ENCODE assay signal across 14 cellular contexts in genomic region chr1:26125946-26126320, GRCh38. TPM values are rescaled to one million over a fixed set of nuclear protein-coding genes. Genes with fewer than 3 reads are reported as not detected.
DNase-seq lines count a peak whose midpoint lies in the region; ATAC-seq, FAIRE-seq and TF ChIP-seq lines count a peak whose summit lies in the region.
"Had no signal": no experiment of that assay in that cellular context is flagged by ENCODE, and none has a peak within 500 bp of the region (broad histone marks: within the 10 kb centered on the region; RNA-seq: fewer than 3 reads in every experiment).

No MANE protein-coding gene starts in this region.

- H3K9me3 ChIP-seq in RWPE2 (ENCODE audit: severe bottlenecking) (no peaks in the 10 kb centered on the region), stomach (no peaks in the 10 kb centered on the region), HepG2 (ENCODE audit: low read length) (no peaks in the 10 kb centered on the region)
- H3K9me3 ChIP-seq in effector memory CD4-positive, alpha-beta T cell (ENCODE audit: control insufficient read depth, low read length): no peaks in the 10 kb centered on the region
- H3K9me3 ChIP-seq: A549 had no signal

- CTCF ChIA-PET in activated CD4-positive, alpha-beta T cell treated with anti-CD3 and anti-CD28 coated beads for 36 hours (lab: Charles Lee): interaction anchor here (0.9 to 11.1 kb wide), 10 partner anchors 13 to 230 kb away, joined by 3 to 134 read pairs (median 4); no protein-coding TSS in a partner anchor
- CTCF ChIA-PET in HepG2 (lab: Yijun Ruan, JAX; ENCODE audit: low intra/inter-chr PET ratio, low total read pairs): no interaction called here

- H3K27ac ChIP-seq in RWPE2 (ENCODE audit: poor library complexity, severe bottlenecking) (peak overlapping the region; percentile 35), stomach (peak overlapping the region in 4 of 5 donors; percentile 74 to 91 (median 80)), HepG2 (ENCODE audit: extremely low read length, insufficient read depth, low read length) (no peak overlapping the region)
- H3K27ac ChIP-seq in effector memory CD4-positive, alpha-beta T cell (ENCODE audit: insufficient read depth, low read length, poor library complexity, severe bottlenecking): peak overlapping the region; percentile 56
- H3K27ac ChIP-seq: A549 had no signal

- no peaks in the 10 kb centered on the region for H3K9me3 Mint-ChIP-seq in activated CD4-positive, alpha-beta T cell treated with anti-CD3 and anti-CD28 coated beads for 36 hours (ENCODE audit: low read depth)

- no TSS peak for BruUV-seq in HepG2 (replicated peaks; lab: Mats Ljungman, UMichigan)

- no peak for ATAC-seq in activated CD4-positive, alpha-beta T cell treated with anti-CD3 and anti-CD28 coated beads for 36 hours
- ATAC-seq in RWPE2 (ENCODE audit: low read depth) (no peak), GM18511 (IDR thresholded peaks at IDR 0.05; ENCODE audit: unreplicated experiment) (no peak), HepG2 (no peak)
- ATAC-seq: A549 had no signal

- H3K79me2 ChIP-seq in HepG2 (ENCODE audit: insufficient read depth, low read length): no peaks in the 10 kb centered on the region

- POLR2A ChIA-PET in activated CD4-positive, alpha-beta T cell treated with anti-CD3 and anti-CD28 coated beads for 36 hours (lab: Charles Lee): interaction anchor here (0.6 to 1.0 kb wide), 7 partner anchors 13 to 1642 kb away, joined by 3 to 6 read pairs (median 3); partner anchors contain the start of gene GPATCH3
- POLR2A ChIA-PET in HepG2 (lab: Yijun Ruan, JAX): no interaction called here

- H3K27me3 ChIP-seq in RWPE2 (ENCODE audit: insufficient read depth, poor library complexity, severe bottlenecking) (no peaks in the 10 kb centered on the region), stomach (no peaks in the 10 kb centered on the region), HepG2 (ENCODE audit: control insufficient read depth in 1 of 2, insufficient read depth in 2 of 2, low read length in 2 of 2) (no peaks in the 10 kb centered on the region; a peak in 1 of 5 replicates)
- H3K27me3 ChIP-seq in effector memory CD4-positive, alpha-beta T cell (replicated peaks; ENCODE audit: control insufficient read depth, insufficient read depth, low read length, poor library complexity, severe bottlenecking): no peaks in the 10 kb centered on the region

- in situ Hi-C loops in HepG2 (cut with HindIII; ENCODE audit: extremely low pct_ligation_motif_present, low pct_unique_long_range_greater_than_20kb): no loop called here

- WGBS in stomach, 5 donors: 30 to 52% (median 36%) methylated on average over 1 of the region's 1 CpG
- 97% methylated on average over 1 of the region's 1 CpG for WGBS in HepG2 (ENCODE audit: low lambda C conversion rate)

- H3K9ac ChIP-seq in HepG2 (ENCODE audit: insufficient read depth, low read depth, low read length): no peak overlapping the region

- H3K4me3 Mint-ChIP-seq in activated CD4-positive, alpha-beta T cell treated with anti-CD3 and anti-CD28 coated beads for 36 hours: peak overlapping the region; percentile 58

- TF ChIP-seq POLR2A in stomach (IDR thresholded peaks at IDR 0.05) (no peak), HepG2 (IDR thresholded peaks at IDR 0.05; ENCODE audit: insufficient read depth in 1 of 2, low read depth in 2 of 2, low read length in 2 of 2) (no peak)

- intact Hi-C loops in activated CD4-positive, alpha-beta T cell treated with anti-CD3 and anti-CD28 coated beads for 36 hours (cut with DNase I, micrococcal nuclease): loop anchor here (1.0 to 5.0 kb wide), 4 partner anchors 14 to 694 kb away; partner anchors contain the start of genes MACO1 (in 1 of the 2) and PDIK1L (in 1 of the 2)
- intact Hi-C loops in stomach (cut with DNase I; ENCODE audit: low total_unique reads): no loop called here
- intact Hi-C loops in HepG2 (cut with micrococcal nuclease; ENCODE audit: unreplicated experiment): no loop called here

- H3K27ac Mint-ChIP-seq in activated CD4-positive, alpha-beta T cell treated with anti-CD3 and anti-CD28 coated beads for 36 hours: peak overlapping the region; percentile 86

- peaks cover 10% of the 10 kb centered on the region for H3K36me3 Mint-ChIP-seq in activated CD4-positive, alpha-beta T cell treated with anti-CD3 and anti-CD28 coated beads for 36 hours (ENCODE audit: low read depth)

- FAIRE-seq in HepG2 (lab: Jason Lieb, UNC): no peak
- FAIRE-seq: A549 had no signal

- H3K4me1 ChIP-seq in RWPE2 (ENCODE audit: insufficient read depth, poor library complexity, severe bottlenecking) (peaks cover 37% of the 10 kb centered on the region), stomach (peaks cover 22 to 75% (median 49%) of the 10 kb centered on the region in 4 donors), HepG2 (ENCODE audit: insufficient read depth, low read length) (peaks cover 9% of the 10 kb centered on the region; the same call in 1 of the 2 replicates)
- peaks cover 18% of the 10 kb centered on the region for H3K4me1 ChIP-seq in effector memory CD4-positive, alpha-beta T cell (ENCODE audit: control insufficient read depth, insufficient read depth, low read length, poor library complexity, severe bottlenecking)

- no peaks in the 10 kb centered on the region for H3K27me3 Mint-ChIP-seq in activated CD4-positive, alpha-beta T cell treated with anti-CD3 and anti-CD28 coated beads for 36 hours

- H3K4me3 ChIP-seq in RWPE2 (ENCODE audit: severe bottlenecking) (no peak overlapping the region), stomach (no peak overlapping the region), HepG2 (replicated peaks in 1 of 3; ENCODE audit: insufficient read depth in 1 of 3, low read depth in 2 of 3, low read length in 3 of 3) (no peak overlapping the region)
- H3K4me3 ChIP-seq in effector memory CD4-positive, alpha-beta T cell (ENCODE audit: insufficient read depth, low read depth, low read length, poor library complexity, severe bottlenecking): peak overlapping the region; percentile 0
- H3K4me3 ChIP-seq: A549 had no signal

- H3K4me2 ChIP-seq in HepG2 (ENCODE audit: low read depth, low read length): no peak overlapping the region

- no peak for TF ChIP-seq RAD21 in HepG2 (CRISPR knock-in tag; IDR thresholded peaks at IDR 0.05)

- no peaks in the 10 kb centered on the region for H4K20me1 ChIP-seq in HepG2 (ENCODE audit: insufficient read depth, low read length)

- peaks cover 51% of the 10 kb centered on the region for H3K4me1 Mint-ChIP-seq in activated CD4-positive, alpha-beta T cell treated with anti-CD3 and anti-CD28 coated beads for 36 hours

- H3K36me3 ChIP-seq in RWPE2 (ENCODE audit: low read depth) (peaks cover 5% of the 10 kb centered on the region; the same call in 1 of the 2 replicates), stomach (peaks cover 0 to 14% (median 0%) of the 10 kb centered on the region in 4 donors), HepG2 (replicated peaks in 1 of 2; ENCODE audit: control insufficient read depth in 1 of 2, insufficient read depth in 2 of 2, low read length in 2 of 2) (peaks cover 0 to 2% of the 10 kb centered on the region in 2 experiments; a peak in 4 of 5 replicates)
- H3K36me3 ChIP-seq in effector memory CD4-positive, alpha-beta T cell (ENCODE audit: control insufficient read depth, insufficient read depth, low read length): no peaks in the 10 kb centered on the region

- no peak overlapping the region for H2AFZ ChIP-seq in HepG2 (ENCODE audit: low read length)

- no peak for TF ChIP-seq EP300 in stomach (IDR thresholded peaks at IDR 0.05)
- no peak for TF ChIP-seq EP300 in HepG2 (IDR thresholded peaks at IDR 0.05; ENCODE audit: low read depth in 2 of 2, low read length in 2 of 2)
- no peak for TF ChIP-seq EP300 in HepG2 (CRISPR knock-in tag; IDR thresholded peaks at IDR 0.05; ENCODE audit: borderline replicate concordance)

- DNase-seq in activated CD4-positive, alpha-beta T cell treated with anti-CD3 and anti-CD28 coated beads for 36 hours: no peak
- DNase-seq in activated CD4-positive, alpha-beta T cell treated with anti-CD3 and anti-CD28 coated beads, Interleukin-2, amount 50 U/mL, for 48 hours: no peak
- DNase-seq in RWPE2 (ENCODE audit: low spot score) (no peak), stomach (no peak), HepG2 (ENCODE audit: low spot score) (no peak), NCI-H2081 (lab: John Stamatoyannopoulos, UW) (no peak)
- DNase-seq in effector memory CD4-positive, alpha-beta T cell: no peak
- DNase-seq: activated CD8-positive, alpha-beta memory T cell treated with anti-CD3 and anti-CD28 coated beads, Interleukin-2, amount 50 U/mL, for 48 hours; cerebellar nuclear complex; kidney; NCI-H526 treated with DMSO at 0.1 percent for 48 hours had no signal

- TF ChIP-seq CTCF in RWPE2 (IDR thresholded peaks at IDR 0.05; ENCODE audit: poor library complexity, severe bottlenecking) (no peak), stomach (IDR thresholded peaks at IDR 0.05) (no peak), HepG2 (CRISPR knock-in tag; IDR thresholded peaks at IDR 0.05) (no peak)

RNA-seq across cellular contexts. Expression of gene PDIK1L, which starts 14.3 kb away (rescaled TPM):
- 10 to 100 TPM; 12.3 to 13.0 TPM for total RNA-seq in activated CD4-positive, alpha-beta T cell treated with anti-CD3 and anti-CD28 coated beads for 36 hours
- total RNA-seq in stomach (10 to 100 TPM in 3 of 5 donors, 1 to 10 TPM in 2; 1.8 to 33.8 (median 11.0) TPM), HepG2 (2016; rRNA removed; fragmentation: Illumina TruSeq; extraction: Trizol) (4.6 and 5.8 TPM in 2 replicates)
- polyA plus RNA-seq in stomach (1 to 10 TPM; 2.6 to 4.1 (median 2.9) TPM), HepG2 (2011; rRNA removed) (1.2 and 1.9 TPM in 2 replicates)
- total RNA-seq in HepG2 (2016; cell fraction: cytosol; rRNA removed; fragmentation: Illumina TruSeq; extraction: Trizol; ENCODE audit: low read depth): 0.51 and 0.53 TPM in 2 replicates
- total RNA-seq in HepG2 (2016; cell fraction: insoluble cytoplasmic fraction; rRNA removed; fragmentation: Illumina TruSeq; extraction: Trizol): 4.4 and 6.6 TPM in 2 replicates
- total RNA-seq in HepG2 (2016; cell fraction: membrane; rRNA removed; fragmentation: Illumina TruSeq; extraction: Trizol): 2.5 and 2.9 TPM in 2 replicates
- 3.9 and 4.1 TPM in 2 replicates for total RNA-seq in HepG2 (2016; cell fraction: nucleus; rRNA removed; fragmentation: Illumina TruSeq; extraction: Trizol)
- polyA plus RNA-seq in HepG2 (2011; cell fraction: cytosol; rRNA removed): 0.83 and 1.0 TPM in 2 replicates
- 1.3 and 1.5 TPM in 2 replicates for polyA plus RNA-seq in HepG2 (2011; cell fraction: nucleus; rRNA removed)
- polyA plus RNA-seq in HepG2 (2012): 1.7 and 2.7 TPM in 2 replicates
- polyA plus RNA-seq in HepG2 (2016; cell fraction: cytosol; fragmentation: Illumina TruSeq; extraction: Trizol; ENCODE audit: low read depth): 0.14 and 0.24 TPM in 2 replicates
- 3.9 and 4.2 TPM in 2 replicates for polyA plus RNA-seq in HepG2 (2016; cell fraction: insoluble cytoplasmic fraction; fragmentation: Illumina TruSeq; extraction: Trizol; ENCODE audit: low read depth)
- polyA plus RNA-seq in HepG2 (2016; cell fraction: membrane; fragmentation: Illumina TruSeq; extraction: Trizol; ENCODE audit: low read depth): 0.95 and 0.99 TPM in 2 replicates
- polyA plus RNA-seq in HepG2 (2016; cell fraction: nucleus; fragmentation: Illumina TruSeq; extraction: Trizol; ENCODE audit: insufficient read depth, low read depth): 5.3 and 5.7 TPM in 2 replicates
- 0.96 and 5.8 TPM in 2 replicates for polyA minus RNA-seq in HepG2 (2011; rRNA and poly(A)+ RNA removed; ENCODE audit: low replicate concordance)
- polyA minus RNA-seq in HepG2 (2011; cell fraction: cytosol; rRNA and poly(A)+ RNA removed): 1.9 and 2.7 TPM in 2 replicates
- polyA minus RNA-seq in HepG2 (2011; cell fraction: nucleus; rRNA and poly(A)+ RNA removed): 4.1 and 5.1 TPM in 2 replicates

RNA-seq across cellular contexts. Expression of gene FAM110D, which starts 32.9 kb away (rescaled TPM):
- total RNA-seq in activated CD4-positive, alpha-beta T cell treated with anti-CD3 and anti-CD28 coated beads for 36 hours: not detected
- total RNA-seq in stomach: 10 to 100 TPM in 1 of 5 donors, 1 to 10 TPM in 1, not detected in 3; 1.3 to 15.6 TPM
- polyA plus RNA-seq in stomach: 1 to 10 TPM in 2 of 3 donors, under 1 TPM in 1; 1.00 to 2.7 (median 1.4) TPM
- total RNA-seq in HepG2 (2016; rRNA removed; fragmentation: Illumina TruSeq; extraction: Trizol): not detected in 2 replicates
- not detected in 2 replicates for total RNA-seq in HepG2 (2016; cell fraction: cytosol; rRNA removed; fragmentation: Illumina TruSeq; extraction: Trizol; ENCODE audit: low read depth)
- total RNA-seq in HepG2 (2016; cell fraction: insoluble cytoplasmic fraction; rRNA removed; fragmentation: Illumina TruSeq; extraction: Trizol): not detected in 2 replicates
- not detected in 2 replicates for total RNA-seq in HepG2 (2016; cell fraction: membrane; rRNA removed; fragmentation: Illumina TruSeq; extraction: Trizol)
- total RNA-seq in HepG2 (2016; cell fraction: nucleus; rRNA removed; fragmentation: Illumina TruSeq; extraction: Trizol): not detected in 2 replicates
- not detected in 2 replicates for polyA plus RNA-seq in HepG2 (2011; rRNA removed)
- polyA plus RNA-seq in HepG2 (2011; cell fraction: cytosol; rRNA removed): not detected in 2 replicates
- polyA plus RNA-seq in HepG2 (2011; cell fraction: nucleus; rRNA removed): not detected in 2 replicates
- not detected in 2 replicates for polyA plus RNA-seq in HepG2 (2012)
- not detected in 2 replicates for polyA plus RNA-seq in HepG2 (2016; cell fraction: cytosol; fragmentation: Illumina TruSeq; extraction: Trizol; ENCODE audit: low read depth)
- not detected in 2 replicates for polyA plus RNA-seq in HepG2 (2016; cell fraction: insoluble cytoplasmic fraction; fragmentation: Illumina TruSeq; extraction: Trizol; ENCODE audit: low read depth)
- polyA plus RNA-seq in HepG2 (2016; cell fraction: membrane; fragmentation: Illumina TruSeq; extraction: Trizol; ENCODE audit: low read depth): not detected in 2 replicates
- polyA plus RNA-seq in HepG2 (2016; cell fraction: nucleus; fragmentation: Illumina TruSeq; extraction: Trizol; ENCODE audit: insufficient read depth, low read depth): not detected in 2 replicates
- 0.07 TPM in 1 of 2 replicates, not detected in the other for polyA minus RNA-seq in HepG2 (2011; rRNA and poly(A)+ RNA removed; ENCODE audit: low replicate concordance)
- polyA minus RNA-seq in HepG2 (2011; cell fraction: cytosol; rRNA and poly(A)+ RNA removed): not detected in 2 replicates
- polyA minus RNA-seq in HepG2 (2011; cell fraction: nucleus; rRNA and poly(A)+ RNA removed): 0.13 and 0.25 TPM in 2 replicates
- total RNA-seq: M059J had no signal

RNA-seq across cellular contexts. Expression of gene C1orf232, which starts 42.8 kb away (rescaled TPM):
- not detected for total RNA-seq in activated CD4-positive, alpha-beta T cell treated with anti-CD3 and anti-CD28 coated beads for 36 hours
- total RNA-seq in stomach (not detected), HepG2 (2016; rRNA removed; fragmentation: Illumina TruSeq; extraction: Trizol) (not detected in 2 replicates)
- polyA plus RNA-seq in stomach (not detected), HepG2 (2011; rRNA removed) (not detected in 2 replicates)
- not detected in 2 replicates for total RNA-seq in HepG2 (2016; cell fraction: cytosol; rRNA removed; fragmentation: Illumina TruSeq; extraction: Trizol; ENCODE audit: low read depth)
- not detected in 2 replicates for total RNA-seq in HepG2 (2016; cell fraction: insoluble cytoplasmic fraction; rRNA removed; fragmentation: Illumina TruSeq; extraction: Trizol)
- not detected in 2 replicates for total RNA-seq in HepG2 (2016; cell fraction: membrane; rRNA removed; fragmentation: Illumina TruSeq; extraction: Trizol)
- not detected in 2 replicates for total RNA-seq in HepG2 (2016; cell fraction: nucleus; rRNA removed; fragmentation: Illumina TruSeq; extraction: Trizol)
- not detected in 2 replicates for polyA plus RNA-seq in HepG2 (2011; cell fraction: cytosol; rRNA removed)
- not detected in 2 replicates for polyA plus RNA-seq in HepG2 (2011; cell fraction: nucleus; rRNA removed)
- not detected in 2 replicates for polyA plus RNA-seq in HepG2 (2012)
- polyA plus RNA-seq in HepG2 (2016; cell fraction: cytosol; fragmentation: Illumina TruSeq; extraction: Trizol; ENCODE audit: low read depth): not detected in 2 replicates
- not detected in 2 replicates for polyA plus RNA-seq in HepG2 (2016; cell fraction: insoluble cytoplasmic fraction; fragmentation: Illumina TruSeq; extraction: Trizol; ENCODE audit: low read depth)
- polyA plus RNA-seq in HepG2 (2016; cell fraction: membrane; fragmentation: Illumina TruSeq; extraction: Trizol; ENCODE audit: low read depth): not detected in 2 replicates
- not detected in 2 replicates for polyA plus RNA-seq in HepG2 (2016; cell fraction: nucleus; fragmentation: Illumina TruSeq; extraction: Trizol; ENCODE audit: insufficient read depth, low read depth)
- polyA minus RNA-seq in HepG2 (2011; rRNA and poly(A)+ RNA removed; ENCODE audit: low replicate concordance): not detected in 2 replicates
- polyA minus RNA-seq in HepG2 (2011; cell fraction: cytosol; rRNA and poly(A)+ RNA removed): not detected in 2 replicates
- polyA minus RNA-seq in HepG2 (2011; cell fraction: nucleus; rRNA and poly(A)+ RNA removed): not detected in 2 replicates
- total RNA-seq: kidney, M059J had no signal
- polyA plus RNA-seq: A549 had no signal

RNA-seq across cellular contexts. Expression of gene ZNF593, which starts 43.8 kb away (rescaled TPM):
- total RNA-seq in activated CD4-positive, alpha-beta T cell treated with anti-CD3 and anti-CD28 coated beads for 36 hours: 10 to 100 TPM; 44.6 to 56.3 TPM
- total RNA-seq in stomach: 10 to 100 TPM in 4 of 5 donors, not detected in 1; 10.6 to 74.1 (median 39.3) TPM
- polyA plus RNA-seq in stomach: 100 to 1,000 TPM; 101 to 138 (median 133) TPM
- 55.8 and 59.3 TPM in 2 replicates for total RNA-seq in HepG2 (2016; rRNA removed; fragmentation: Illumina TruSeq; extraction: Trizol)
- total RNA-seq in HepG2 (2016; cell fraction: cytosol; rRNA removed; fragmentation: Illumina TruSeq; extraction: Trizol; ENCODE audit: low read depth): 52.2 and 57.2 TPM in 2 replicates
- 56.8 and 58.5 TPM in 2 replicates for total RNA-seq in HepG2 (2016; cell fraction: insoluble cytoplasmic fraction; rRNA removed; fragmentation: Illumina TruSeq; extraction: Trizol)
- 56.1 and 57.7 TPM in 2 replicates for total RNA-seq in HepG2 (2016; cell fraction: membrane; rRNA removed; fragmentation: Illumina TruSeq; extraction: Trizol)
- total RNA-seq in HepG2 (2016; cell fraction: nucleus; rRNA removed; fragmentation: Illumina TruSeq; extraction: Trizol): 17.8 and 21.4 TPM in 2 replicates
- 37.3 and 43.0 TPM in 2 replicates for polyA plus RNA-seq in HepG2 (2011; rRNA removed)
- 48.9 and 77.5 TPM in 2 replicates for polyA plus RNA-seq in HepG2 (2011; cell fraction: cytosol; rRNA removed)
- polyA plus RNA-seq in HepG2 (2011; cell fraction: nucleus; rRNA removed): 42.4 and 44.7 TPM in 2 replicates
- polyA plus RNA-seq in HepG2 (2012): 23.3 and 41.2 TPM in 2 replicates
- 60.3 and 61.5 TPM in 2 replicates for polyA plus RNA-seq in HepG2 (2016; cell fraction: cytosol; fragmentation: Illumina TruSeq; extraction: Trizol; ENCODE audit: low read depth)
- polyA plus RNA-seq in HepG2 (2016; cell fraction: insoluble cytoplasmic fraction; fragmentation: Illumina TruSeq; extraction: Trizol; ENCODE audit: low read depth): 63.8 and 68.9 TPM in 2 replicates
- polyA plus RNA-seq in HepG2 (2016; cell fraction: membrane; fragmentation: Illumina TruSeq; extraction: Trizol; ENCODE audit: low read depth): 57.3 and 58.6 TPM in 2 replicates
- polyA plus RNA-seq in HepG2 (2016; cell fraction: nucleus; fragmentation: Illumina TruSeq; extraction: Trizol; ENCODE audit: insufficient read depth, low read depth): 41.8 and 47.8 TPM in 2 replicates
- 17.7 and 18.6 TPM in 2 replicates for polyA minus RNA-seq in HepG2 (2011; rRNA and poly(A)+ RNA removed; ENCODE audit: low replicate concordance)
- 12.2 and 17.8 TPM in 2 replicates for polyA minus RNA-seq in HepG2 (2011; cell fraction: cytosol; rRNA and poly(A)+ RNA removed)
- polyA minus RNA-seq in HepG2 (2011; cell fraction: nucleus; rRNA and poly(A)+ RNA removed): 8.8 and 10.2 TPM in 2 replicates

RNA-seq across cellular contexts. Expression of gene ZNF593OS, which starts 45.7 kb away (rescaled TPM):
- total RNA-seq in activated CD4-positive, alpha-beta T cell treated with anti-CD3 and anti-CD28 coated beads for 36 hours: not detected
- not detected for total RNA-seq in stomach
- polyA plus RNA-seq in stomach: under 1 TPM in 2 of 3 donors, not detected in 1; 0.30 to 0.76 TPM
- total RNA-seq in HepG2 (2016; rRNA removed; fragmentation: Illumina TruSeq; extraction: Trizol): not detected in 2 replicates
- not detected in 2 replicates for total RNA-seq in HepG2 (2016; cell fraction: cytosol; rRNA removed; fragmentation: Illumina TruSeq; extraction: Trizol; ENCODE audit: low read depth)
- not detected in 2 replicates for total RNA-seq in HepG2 (2016; cell fraction: insoluble cytoplasmic fraction; rRNA removed; fragmentation: Illumina TruSeq; extraction: Trizol)
- not detected in 2 replicates for total RNA-seq in HepG2 (2016; cell fraction: membrane; rRNA removed; fragmentation: Illumina TruSeq; extraction: Trizol)
- total RNA-seq in HepG2 (2016; cell fraction: nucleus; rRNA removed; fragmentation: Illumina TruSeq; extraction: Trizol): not detected in 2 replicates
- not detected in 2 replicates for polyA plus RNA-seq in HepG2 (2011; rRNA removed)
- not detected in 2 replicates for polyA plus RNA-seq in HepG2 (2011; cell fraction: cytosol; rRNA removed)
- not detected in 2 replicates for polyA plus RNA-seq in HepG2 (2011; cell fraction: nucleus; rRNA removed)
- 0.47 and 0.69 TPM in 2 replicates for polyA plus RNA-seq in HepG2 (2012)
- polyA plus RNA-seq in HepG2 (2016; cell fraction: cytosol; fragmentation: Illumina TruSeq; extraction: Trizol; ENCODE audit: low read depth): not detected in 2 replicates
- not detected in 2 replicates for polyA plus RNA-seq in HepG2 (2016; cell fraction: insoluble cytoplasmic fraction; fragmentation: Illumina TruSeq; extraction: Trizol; ENCODE audit: low read depth)
- not detected in 2 replicates for polyA plus RNA-seq in HepG2 (2016; cell fraction: membrane; fragmentation: Illumina TruSeq; extraction: Trizol; ENCODE audit: low read depth)
- polyA plus RNA-seq in HepG2 (2016; cell fraction: nucleus; fragmentation: Illumina TruSeq; extraction: Trizol; ENCODE audit: insufficient read depth, low read depth): not detected in 2 replicates
- not detected in 2 replicates for polyA minus RNA-seq in HepG2 (2011; rRNA and poly(A)+ RNA removed; ENCODE audit: low replicate concordance)
- polyA minus RNA-seq in HepG2 (2011; cell fraction: cytosol; rRNA and poly(A)+ RNA removed): not detected in 2 replicates
- not detected in 2 replicates for polyA minus RNA-seq in HepG2 (2011; cell fraction: nucleus; rRNA and poly(A)+ RNA removed)
- total RNA-seq: kidney, M059J had no signal
- polyA plus RNA-seq: A549 had no signal

Comparison
In these comparisons a context has a peak if more than half of its experiments do, and no peak if none do; other contexts are left out.
1. intact Hi-C loops: an anchor here in activated CD4-positive, alpha-beta T cell treated with anti-CD3 and anti-CD28 coated beads for 36 hours (1.0 to 5.0 kb wide); none called in stomach and HepG2.